Comparison of ENCODE assay signal across 12 cellular contexts in the genomic region with DNA sequence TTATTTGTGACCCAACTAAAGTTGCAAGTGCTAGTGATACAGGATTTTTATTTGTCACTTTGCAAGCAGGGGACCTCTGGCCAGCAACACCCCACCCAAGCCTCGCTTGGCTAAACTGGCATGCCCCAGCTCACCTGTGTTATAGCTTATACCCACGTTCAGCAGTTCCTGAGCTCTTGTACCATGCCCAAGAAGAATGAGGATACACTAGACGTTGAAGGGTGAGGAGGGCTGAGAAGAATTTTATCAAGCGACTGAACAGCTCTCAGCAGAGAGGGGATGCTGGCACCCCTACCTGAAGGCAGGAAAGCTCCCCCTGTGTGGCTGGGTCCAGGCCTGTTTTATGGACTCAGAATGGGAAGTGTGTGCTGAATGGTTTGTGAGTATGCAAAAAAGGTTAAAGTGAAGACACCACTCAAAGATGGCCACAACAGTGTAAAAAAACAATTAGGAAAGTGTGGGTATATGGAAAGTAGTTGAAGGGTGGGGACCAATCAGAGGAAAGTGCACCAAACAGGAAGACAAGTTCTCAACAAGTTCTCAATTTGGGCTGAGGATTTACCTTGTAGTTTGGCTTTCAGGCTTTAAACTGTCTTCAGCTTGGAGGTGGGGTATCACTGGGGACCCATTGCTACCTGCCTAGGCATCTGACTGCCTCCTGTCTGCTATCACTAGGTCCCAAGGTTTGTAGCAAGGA. TPM values are rescaled to one million over a fixed set of nuclear protein-coding genes. Genes with fewer than 3 reads are reported as not detected.
DNase-seq lines count a peak whose midpoint lies in the region; ATAC-seq, FAIRE-seq and TF ChIP-seq lines count a peak whose summit lies in the region.
"Had no signal": no experiment of that assay in that cellular context is flagged by ENCODE, and none has a peak within 500 bp of the region (broad histone marks: within the 10 kb centered on the region; RNA-seq: fewer than 3 reads in every experiment).

No MANE protein-coding gene starts in this region.

- no peak for TF ChIP-seq EP300 in HepG2 (IDR thresholded peaks at IDR 0.05; ENCODE audit: low read depth in 2 of 2, low read length in 2 of 2)
- no peak for TF ChIP-seq EP300 in HepG2 (CRISPR knock-in tag; IDR thresholded peaks at IDR 0.05; ENCODE audit: borderline replicate concordance)
- TF ChIP-seq EP300 in transverse colon (IDR thresholded peaks at IDR 0.05; ENCODE audit: low read depth), result no peak

- H3K4me1 ChIP-seq in HepG2 (ENCODE audit: insufficient read depth, low read length) (peaks cover 49% of the 10 kb centered on the region), transverse colon (peaks cover 5 to 29% (median 15%) of the 10 kb centered on the region in 4 donors), psoas muscle (no peaks in the 10 kb centered on the region)

- no peaks in the 10 kb centered on the region for H3K79me2 ChIP-seq in HepG2 (ENCODE audit: insufficient read depth, low read length)

- H2AFZ ChIP-seq in HepG2 (ENCODE audit: low read length), result no peak overlapping the region

- 89% methylated on average over 4 of the region's 4 CpGs for WGBS in HepG2 (ENCODE audit: low lambda C conversion rate)
- WGBS in transverse colon (ENCODE audit: low coverage in 1 of 2), 2 donors, result 90 to 95% methylated on average over 2 to 4 of the region's 4 CpGs
- WGBS in psoas muscle, 3 donors, result 94 to 99% (median 94%) methylated on average over 4 of the region's 4 CpGs

- peaks cover 14% of the 10 kb centered on the region for H3K9me3 Mint-ChIP-seq in activated naive CD4-positive, alpha-beta T cell treated with anti-CD3 and anti-CD28 coated beads for 36 hours
- H3K9me3 Mint-ChIP-seq in activated CD8-positive, alpha-beta T cell treated with anti-CD3 and anti-CD28 coated beads, Interleukin-2, amount 10 ng/mL, durations not matched to agents 7 days and 5 days (ENCODE audit: insufficient read depth), result peaks cover 4% of the 10 kb centered on the region
- H3K9me3 Mint-ChIP-seq in endothelial cell (ENCODE audit: unreplicated experiment), result no peaks in the 10 kb centered on the region

- H3K27me3 ChIP-seq in HepG2 (ENCODE audit: control insufficient read depth in 1 of 2, insufficient read depth in 2 of 2, low read length in 2 of 2) (no peaks in the 10 kb centered on the region), transverse colon (no peaks in the 10 kb centered on the region), psoas muscle (ENCODE audit: insufficient read depth in 3 of 3, low read length in 2 of 3) (no peaks in the 10 kb centered on the region)

- H3K36me3 ChIP-seq in HepG2 (replicated peaks in 1 of 2; ENCODE audit: control insufficient read depth in 1 of 2, insufficient read depth in 2 of 2, low read length in 2 of 2) (peaks cover 9 to 14% of the 10 kb centered on the region in 2 experiments), transverse colon (peaks cover 0 to 19% (median 6%) of the 10 kb centered on the region in 4 donors), psoas muscle (ENCODE audit: insufficient read depth in 1 of 2, low read depth in 1 of 2) (peaks cover 2 to 23% of the 10 kb centered on the region in 2 donors)

- H3K27ac ChIP-seq in HepG2 (ENCODE audit: extremely low read length, insufficient read depth, low read length), result no peak overlapping the region
- H3K27ac ChIP-seq in transverse colon, result peak overlapping the region; percentile 93 to 96 (median 94)
- no peak overlapping the region for H3K27ac ChIP-seq in psoas muscle

- H3K27ac Mint-ChIP-seq in activated naive CD4-positive, alpha-beta T cell treated with anti-CD3 and anti-CD28 coated beads for 36 hours, result peak overlapping the region; percentile 100
- peak overlapping the region; percentile 100 for H3K27ac Mint-ChIP-seq in activated CD8-positive, alpha-beta T cell treated with anti-CD3 and anti-CD28 coated beads, Interleukin-2, amount 10 ng/mL, durations not matched to agents 7 days and 5 days
- no peak overlapping the region for H3K27ac Mint-ChIP-seq in endothelial cell (ENCODE audit: unreplicated experiment)

- H3K36me3 Mint-ChIP-seq in activated naive CD4-positive, alpha-beta T cell treated with anti-CD3 and anti-CD28 coated beads for 36 hours (ENCODE audit: low read depth), result peaks cover 37% of the 10 kb centered on the region
- peaks cover 54% of the 10 kb centered on the region for H3K36me3 Mint-ChIP-seq in activated CD8-positive, alpha-beta T cell treated with anti-CD3 and anti-CD28 coated beads, Interleukin-2, amount 10 ng/mL, durations not matched to agents 7 days and 5 days (ENCODE audit: low read depth)
- H3K36me3 Mint-ChIP-seq in endothelial cell (ENCODE audit: low read depth, unreplicated experiment), result peaks cover 37% of the 10 kb centered on the region

- H3K9ac ChIP-seq in HepG2 (ENCODE audit: insufficient read depth, low read depth, low read length), result no peak overlapping the region

- no peak overlapping the region for H3K4me3 ChIP-seq in HepG2 (replicated peaks in 1 of 3; ENCODE audit: insufficient read depth in 1 of 3, low read depth in 2 of 3, low read length in 3 of 3)
- no peak overlapping the region for H3K4me3 ChIP-seq in transverse colon
- H3K4me3 ChIP-seq in psoas muscle, result no peak overlapping the region

- no TSS peak for BruUV-seq in HepG2 (replicated peaks; lab: Mats Ljungman, UMichigan)

- ATAC-seq in activated CD8-positive, alpha-beta T cell treated with anti-CD3 and anti-CD28 coated beads, Interleukin-2, amount 10 ng/mL, durations not matched to agents 7 days and 5 days, result no peak
- ATAC-seq in HepG2 (no peak), psoas muscle (no peak)

- POLR2A ChIA-PET in activated CD8-positive, alpha-beta T cell treated with anti-CD3 and anti-CD28 coated beads, Interleukin-2, amount 10 ng/mL, durations not matched to agents 7 days and 5 days (lab: Charles Lee), result interaction anchor here (0.6 to 3.2 kb wide), 12 partner anchors 12 to 201 kb away, joined by 3 to 23 read pairs (median 6); partner anchors contain the start of gene HMGN4
- POLR2A ChIA-PET in HepG2 (lab: Yijun Ruan, JAX), result interaction anchor here (0.6 to 2.9 kb wide), 2 partner anchors 60 to 90 kb away, joined by 3 to 12 read pairs; partner anchors contain the start of gene BTN2A2

- TF ChIP-seq POLR2A in HepG2 (IDR thresholded peaks at IDR 0.05; ENCODE audit: insufficient read depth in 1 of 2, low read depth in 2 of 2, low read length in 2 of 2) (no peak), transverse colon (IDR thresholded peaks at IDR 0.05) (no peak)

- H3K4me2 ChIP-seq in HepG2 (ENCODE audit: low read depth, low read length), result 0 out of 2 replicates have a peak overlapping the region, but pooled peaks have one; percentile 98

- CTCF ChIA-PET in activated naive CD4-positive, alpha-beta T cell treated with anti-CD3 and anti-CD28 coated beads for 36 hours (lab: Charles Lee), result interaction anchor here (0.9 kb wide), 1 partner anchor 28 kb away, joined by 4 read pairs; no protein-coding TSS in a partner anchor
- CTCF ChIA-PET in activated CD8-positive, alpha-beta T cell treated with anti-CD3 and anti-CD28 coated beads, Interleukin-2, amount 10 ng/mL, durations not matched to agents 7 days and 5 days (lab: Charles Lee), result interaction anchor here (1.3 to 1.4 kb wide), 2 partner anchors 29 to 60 kb away, joined by 3 to 5 read pairs; no protein-coding TSS in a partner anchor
- CTCF ChIA-PET in HepG2 (lab: Yijun Ruan, JAX; ENCODE audit: low intra/inter-chr PET ratio, low total read pairs), result no interaction called here

- H3K27me3 Mint-ChIP-seq in activated naive CD4-positive, alpha-beta T cell treated with anti-CD3 and anti-CD28 coated beads for 36 hours (ENCODE audit: low read depth), result no peaks in the 10 kb centered on the region
- no peaks in the 10 kb centered on the region for H3K27me3 Mint-ChIP-seq in activated CD8-positive, alpha-beta T cell treated with anti-CD3 and anti-CD28 coated beads, Interleukin-2, amount 10 ng/mL, durations not matched to agents 7 days and 5 days (ENCODE audit: low read depth)
- peaks cover 10% of the 10 kb centered on the region for H3K27me3 Mint-ChIP-seq in endothelial cell (ENCODE audit: unreplicated experiment)

- no peak for TF ChIP-seq RAD21 in HepG2 (CRISPR knock-in tag; IDR thresholded peaks at IDR 0.05)

- DNase-seq in activated naive CD4-positive, alpha-beta T cell treated with anti-CD3 and anti-CD28 coated beads for 36 hours, result no peak
- DNase-seq in activated naive CD4-positive, alpha-beta T cell (lab: John Stamatoyannopoulos, UW), result no peak
- no peak for DNase-seq in activated CD8-positive, alpha-beta T cell treated with anti-CD3 and anti-CD28 coated beads, Interleukin-2, amount 10 ng/mL, durations not matched to agents 7 days and 5 days
- DNase-seq in HepG2 (ENCODE audit: low spot score) (no peak), transverse colon (no peak), psoas muscle (no peak), endothelial cell (ENCODE audit: low spot score) (no peak)
- no peak for DNase-seq in effector CD8-positive, alpha-beta T cell (lab: John Stamatoyannopoulos, UW)
- DNase-seq: NCI-H1694 treated with DMSO at 0.1 percent for 48 hours; stimulated activated CD4-positive, alpha-beta T cell treated with anti-CD3 and anti-CD28 coated beads, Interleukin-15, amount 100 ng/mL, for 24 hours had no signal

- in situ Hi-C loops in HepG2 (cut with HindIII; ENCODE audit: extremely low pct_ligation_motif_present, low pct_unique_long_range_greater_than_20kb), result no loop called here
- in situ Hi-C loops in transverse colon (cut with MboI; ENCODE audit: low pct_ligation_motif_present in 1 of 4, low pct_unique_long_range_greater_than_20kb in 1 of 4, low sequenced_read_pairs in 3 of 4), result loop anchor here in 1 of 4 donors (25.0 kb wide), 1 partner anchor 110 kb away; the partner anchor contains the start of gene BTN3A2

- H3K4me3 Mint-ChIP-seq in activated naive CD4-positive, alpha-beta T cell treated with anti-CD3 and anti-CD28 coated beads for 36 hours, result peak overlapping the region; percentile 98
- H3K4me3 Mint-ChIP-seq in activated CD8-positive, alpha-beta T cell treated with anti-CD3 and anti-CD28 coated beads, Interleukin-2, amount 10 ng/mL, durations not matched to agents 7 days and 5 days, result peak overlapping the region; percentile 100
- no peak overlapping the region for H3K4me3 Mint-ChIP-seq in endothelial cell (ENCODE audit: unreplicated experiment)

- no peak for FAIRE-seq in HepG2 (lab: Jason Lieb, UNC)

- no peaks in the 10 kb centered on the region for H4K20me1 ChIP-seq in HepG2 (ENCODE audit: insufficient read depth, low read length)

- H3K9me3 ChIP-seq in HepG2 (ENCODE audit: low read length) (no peaks in the 10 kb centered on the region), transverse colon (no peaks in the 10 kb centered on the region), psoas muscle (peaks cover 13% of the 10 kb centered on the region)

- peaks cover 40% of the 10 kb centered on the region for H3K4me1 Mint-ChIP-seq in activated naive CD4-positive, alpha-beta T cell treated with anti-CD3 and anti-CD28 coated beads for 36 hours (ENCODE audit: low read depth)
- H3K4me1 Mint-ChIP-seq in activated CD8-positive, alpha-beta T cell treated with anti-CD3 and anti-CD28 coated beads, Interleukin-2, amount 10 ng/mL, durations not matched to agents 7 days and 5 days (ENCODE audit: low read depth), result peaks cover 35% of the 10 kb centered on the region
- peaks cover 13% of the 10 kb centered on the region for H3K4me1 Mint-ChIP-seq in endothelial cell (ENCODE audit: unreplicated experiment)

- TF ChIP-seq CTCF in HepG2 (CRISPR knock-in tag; IDR thresholded peaks at IDR 0.05), result no peak
- no peak for TF ChIP-seq CTCF in transverse colon (IDR thresholded peaks at IDR 0.05)
- no peak for TF ChIP-seq CTCF in psoas muscle (IDR thresholded peaks at IDR 0.05)
- TF ChIP-seq CTCF in endothelial cell (IDR thresholded peaks at IDR 0.05; ENCODE audit: unreplicated experiment), result no peak

- intact Hi-C loops in activated naive CD4-positive, alpha-beta T cell treated with anti-CD3 and anti-CD28 coated beads for 36 hours (cut with micrococcal nuclease), result loop anchor here (1.0 to 10.0 kb wide), 4 partner anchors 15 to 298 kb away; partner anchors contain the start of genes BTN2A1, BTN3A2 and BTN3A3
- intact Hi-C loops in HepG2 (cut with micrococcal nuclease; ENCODE audit: unreplicated experiment), result no loop called here
- intact Hi-C loops in transverse colon (cut with DNase I; ENCODE audit: low total_unique reads), result no loop called here
- intact Hi-C loops in psoas muscle (cut with DNase I), result no loop called here

RNA-seq across cellular contexts. Expression of gene BTN2A1, which starts 14.9 kb away (rescaled TPM):
- total RNA-seq in activated naive CD4-positive, alpha-beta T cell treated with anti-CD3 and anti-CD28 coated beads for 36 hours, result 10 to 100 TPM; 16.0 TPM
- 10 to 100 TPM; 22.4 to 23.6 TPM for total RNA-seq in activated CD8-positive, alpha-beta T cell treated with anti-CD3 and anti-CD28 coated beads, Interleukin-2, amount 10 ng/mL, durations not matched to agents 7 days and 5 days
- 9.1 and 16.4 TPM in 2 replicates for total RNA-seq in HepG2 (2016; rRNA removed; fragmentation: Illumina TruSeq; extraction: Trizol)
- 2.8 and 3.8 TPM in 2 replicates for total RNA-seq in HepG2 (2016; cell fraction: cytosol; rRNA removed; fragmentation: Illumina TruSeq; extraction: Trizol; ENCODE audit: low read depth)
- 9.2 and 15.3 TPM in 2 replicates for total RNA-seq in HepG2 (2016; cell fraction: insoluble cytoplasmic fraction; rRNA removed; fragmentation: Illumina TruSeq; extraction: Trizol)
- 5.5 and 6.0 TPM in 2 replicates for total RNA-seq in HepG2 (2016; cell fraction: membrane; rRNA removed; fragmentation: Illumina TruSeq; extraction: Trizol)
- total RNA-seq in HepG2 (2016; cell fraction: nucleus; rRNA removed; fragmentation: Illumina TruSeq; extraction: Trizol), result 18.6 and 21.3 TPM in 2 replicates
- polyA plus RNA-seq in HepG2 (2011; rRNA removed), result 30.4 and 35.0 TPM in 2 replicates
- polyA plus RNA-seq in HepG2 (2011; cell fraction: cytosol; rRNA removed), result 23.7 and 28.2 TPM in 2 replicates
- polyA plus RNA-seq in HepG2 (2011; cell fraction: nucleus; rRNA removed), result 33.3 and 38.3 TPM in 2 replicates
- polyA plus RNA-seq in HepG2 (2012), result 18.7 and 23.0 TPM in 2 replicates
- 2.6 and 3.2 TPM in 2 replicates for polyA plus RNA-seq in HepG2 (2016; cell fraction: cytosol; fragmentation: Illumina TruSeq; extraction: Trizol; ENCODE audit: low read depth)
- polyA plus RNA-seq in HepG2 (2016; cell fraction: insoluble cytoplasmic fraction; fragmentation: Illumina TruSeq; extraction: Trizol; ENCODE audit: low read depth), result 11.1 TPM in 2 replicates
- polyA plus RNA-seq in HepG2 (2016; cell fraction: membrane; fragmentation: Illumina TruSeq; extraction: Trizol; ENCODE audit: low read depth), result 3.3 and 3.5 TPM in 2 replicates
- 49.0 and 49.2 TPM in 2 replicates for polyA plus RNA-seq in HepG2 (2016; cell fraction: nucleus; fragmentation: Illumina TruSeq; extraction: Trizol; ENCODE audit: insufficient read depth, low read depth)
- 23.9 and 31.6 TPM in 2 replicates for polyA minus RNA-seq in HepG2 (2011; rRNA and poly(A)+ RNA removed; ENCODE audit: low replicate concordance)
- 10.4 and 12.6 TPM in 2 replicates for polyA minus RNA-seq in HepG2 (2011; cell fraction: cytosol; rRNA and poly(A)+ RNA removed)
- polyA minus RNA-seq in HepG2 (2011; cell fraction: nucleus; rRNA and poly(A)+ RNA removed), result 25.0 and 37.0 TPM in 2 replicates
- total RNA-seq in transverse colon, result 10 to 100 TPM; 15.3 to 35.8 (median 20.7) TPM
- 10 to 100 TPM in 1 of 4 donors, 1 to 10 TPM in 3; 7.2 to 11.4 (median 8.4) TPM for total RNA-seq in psoas muscle
- polyA plus RNA-seq in psoas muscle, result 10 to 100 TPM in 2 of 3 donors, 1 to 10 TPM in 1; 5.4 to 14.9 (median 13.2) TPM
- total RNA-seq in endothelial cell (ENCODE audit: unreplicated experiment), result 28.7 TPM

RNA-seq across cellular contexts. Expression of gene BTN1A1, which starts 27.4 kb away (rescaled TPM):
- total RNA-seq in activated naive CD4-positive, alpha-beta T cell treated with anti-CD3 and anti-CD28 coated beads for 36 hours, result under 1 TPM; 0.07 to 0.10 TPM
- total RNA-seq in activated CD8-positive, alpha-beta T cell treated with anti-CD3 and anti-CD28 coated beads, Interleukin-2, amount 10 ng/mL, durations not matched to agents 7 days and 5 days, result not detected
- total RNA-seq in HepG2 (2016; rRNA removed; fragmentation: Illumina TruSeq; extraction: Trizol), result not detected in 2 replicates
- not detected in 2 replicates for total RNA-seq in HepG2 (2016; cell fraction: cytosol; rRNA removed; fragmentation: Illumina TruSeq; extraction: Trizol; ENCODE audit: low read depth)
- not detected in 2 replicates for total RNA-seq in HepG2 (2016; cell fraction: insoluble cytoplasmic fraction; rRNA removed; fragmentation: Illumina TruSeq; extraction: Trizol)
- total RNA-seq in HepG2 (2016; cell fraction: membrane; rRNA removed; fragmentation: Illumina TruSeq; extraction: Trizol), result not detected in 2 replicates
- not detected in 2 replicates for total RNA-seq in HepG2 (2016; cell fraction: nucleus; rRNA removed; fragmentation: Illumina TruSeq; extraction: Trizol)
- 0.04 and 0.12 TPM in 2 replicates for polyA plus RNA-seq in HepG2 (2011; rRNA removed)
- polyA plus RNA-seq in HepG2 (2011; cell fraction: cytosol; rRNA removed), result 0.04 and 0.08 TPM in 2 replicates
- not detected in 2 replicates for polyA plus RNA-seq in HepG2 (2011; cell fraction: nucleus; rRNA removed)
- polyA plus RNA-seq in HepG2 (2012), result 0.05 and 0.07 TPM in 2 replicates
- polyA plus RNA-seq in HepG2 (2016; cell fraction: cytosol; fragmentation: Illumina TruSeq; extraction: Trizol; ENCODE audit: low read depth), result not detected in 2 replicates
- not detected in 2 replicates for polyA plus RNA-seq in HepG2 (2016; cell fraction: insoluble cytoplasmic fraction; fragmentation: Illumina TruSeq; extraction: Trizol; ENCODE audit: low read depth)
- polyA plus RNA-seq in HepG2 (2016; cell fraction: membrane; fragmentation: Illumina TruSeq; extraction: Trizol; ENCODE audit: low read depth), result not detected in 2 replicates
- not detected in 2 replicates for polyA plus RNA-seq in HepG2 (2016; cell fraction: nucleus; fragmentation: Illumina TruSeq; extraction: Trizol; ENCODE audit: insufficient read depth, low read depth)
- polyA minus RNA-seq in HepG2 (2011; rRNA and poly(A)+ RNA removed; ENCODE audit: low replicate concordance), result not detected in 2 replicates
- polyA minus RNA-seq in HepG2 (2011; cell fraction: cytosol; rRNA and poly(A)+ RNA removed), result not detected in 2 replicates
- polyA minus RNA-seq in HepG2 (2011; cell fraction: nucleus; rRNA and poly(A)+ RNA removed), result not detected in 2 replicates
- total RNA-seq in transverse colon, result under 1 TPM in 1 of 4 donors, not detected in 3; 0.32 TPM
- total RNA-seq in psoas muscle, result not detected
- not detected for polyA plus RNA-seq in psoas muscle
- 1.4 TPM for total RNA-seq in endothelial cell (ENCODE audit: unreplicated experiment)
- total RNA-seq: T-helper 2 cell treated with Interferon-gamma antibody and Interleukin-4, amounts not matched to agents 100 ng/mL and 5 ng/mL, for 36 hours had no signal
- polyA plus RNA-seq: BJ had no signal

RNA-seq across cellular contexts. Expression of gene BTN3A3, which starts 32.4 kb away (rescaled TPM):
- total RNA-seq in activated naive CD4-positive, alpha-beta T cell treated with anti-CD3 and anti-CD28 coated beads for 36 hours, result 10 to 100 TPM; 40.4 to 40.8 TPM
- total RNA-seq in activated CD8-positive, alpha-beta T cell treated with anti-CD3 and anti-CD28 coated beads, Interleukin-2, amount 10 ng/mL, durations not matched to agents 7 days and 5 days, result 10 to 100 TPM; 43.8 to 47.0 TPM
- total RNA-seq in HepG2 (2016; rRNA removed; fragmentation: Illumina TruSeq; extraction: Trizol), result 2.9 and 4.3 TPM in 2 replicates
- 1.1 and 1.8 TPM in 2 replicates for total RNA-seq in HepG2 (2016; cell fraction: cytosol; rRNA removed; fragmentation: Illumina TruSeq; extraction: Trizol; ENCODE audit: low read depth)
- total RNA-seq in HepG2 (2016; cell fraction: insoluble cytoplasmic fraction; rRNA removed; fragmentation: Illumina TruSeq; extraction: Trizol), result 4.0 and 5.3 TPM in 2 replicates
- 1.1 and 2.7 TPM in 2 replicates for total RNA-seq in HepG2 (2016; cell fraction: membrane; rRNA removed; fragmentation: Illumina TruSeq; extraction: Trizol)
- 10.3 and 12.7 TPM in 2 replicates for total RNA-seq in HepG2 (2016; cell fraction: nucleus; rRNA removed; fragmentation: Illumina TruSeq; extraction: Trizol)
- 5.0 and 6.3 TPM in 2 replicates for polyA plus RNA-seq in HepG2 (2011; rRNA removed)
- 2.3 and 3.7 TPM in 2 replicates for polyA plus RNA-seq in HepG2 (2011; cell fraction: cytosol; rRNA removed)
- polyA plus RNA-seq in HepG2 (2011; cell fraction: nucleus; rRNA removed), result 12.9 and 22.9 TPM in 2 replicates
- 3.7 and 5.2 TPM in 2 replicates for polyA plus RNA-seq in HepG2 (2012)
- 0.26 and 0.36 TPM in 2 replicates for polyA plus RNA-seq in HepG2 (2016; cell fraction: cytosol; fragmentation: Illumina TruSeq; extraction: Trizol; ENCODE audit: low read depth)
- 1.9 and 2.2 TPM in 2 replicates for polyA plus RNA-seq in HepG2 (2016; cell fraction: insoluble cytoplasmic fraction; fragmentation: Illumina TruSeq; extraction: Trizol; ENCODE audit: low read depth)
- 0.65 and 0.73 TPM in 2 replicates for polyA plus RNA-seq in HepG2 (2016; cell fraction: membrane; fragmentation: Illumina TruSeq; extraction: Trizol; ENCODE audit: low read depth)
- 13.4 and 14.1 TPM in 2 replicates for polyA plus RNA-seq in HepG2 (2016; cell fraction: nucleus; fragmentation: Illumina TruSeq; extraction: Trizol; ENCODE audit: insufficient read depth, low read depth)
- 8.0 and 29.3 TPM in 2 replicates for polyA minus RNA-seq in HepG2 (2011; rRNA and poly(A)+ RNA removed; ENCODE audit: low replicate concordance)
- 1.1 and 1.4 TPM in 2 replicates for polyA minus RNA-seq in HepG2 (2011; cell fraction: cytosol; rRNA and poly(A)+ RNA removed)
- 10.0 and 27.5 TPM in 2 replicates for polyA minus RNA-seq in HepG2 (2011; cell fraction: nucleus; rRNA and poly(A)+ RNA removed)
- 10 to 100 TPM in 2 of 4 donors, 1 to 10 TPM in 2; 8.0 to 38.6 (median 9.5) TPM for total RNA-seq in transverse colon
- total RNA-seq in psoas muscle, result 1 to 10 TPM; 2.2 to 7.1 (median 2.7) TPM
- polyA plus RNA-seq in psoas muscle, result 1 to 10 TPM; 2.7 to 4.2 (median 3.7) TPM
- 3.1 TPM for total RNA-seq in endothelial cell (ENCODE audit: unreplicated experiment)

Comparison
In these comparisons a context has a peak if more than half of its experiments do, and no peak if none do; other contexts are left out.
1. H3K27ac ChIP-seq: peak in transverse colon (4 of 4); none in HepG2 (single experiment) and psoas muscle (single experiment).